In the genomic region with DNA sequence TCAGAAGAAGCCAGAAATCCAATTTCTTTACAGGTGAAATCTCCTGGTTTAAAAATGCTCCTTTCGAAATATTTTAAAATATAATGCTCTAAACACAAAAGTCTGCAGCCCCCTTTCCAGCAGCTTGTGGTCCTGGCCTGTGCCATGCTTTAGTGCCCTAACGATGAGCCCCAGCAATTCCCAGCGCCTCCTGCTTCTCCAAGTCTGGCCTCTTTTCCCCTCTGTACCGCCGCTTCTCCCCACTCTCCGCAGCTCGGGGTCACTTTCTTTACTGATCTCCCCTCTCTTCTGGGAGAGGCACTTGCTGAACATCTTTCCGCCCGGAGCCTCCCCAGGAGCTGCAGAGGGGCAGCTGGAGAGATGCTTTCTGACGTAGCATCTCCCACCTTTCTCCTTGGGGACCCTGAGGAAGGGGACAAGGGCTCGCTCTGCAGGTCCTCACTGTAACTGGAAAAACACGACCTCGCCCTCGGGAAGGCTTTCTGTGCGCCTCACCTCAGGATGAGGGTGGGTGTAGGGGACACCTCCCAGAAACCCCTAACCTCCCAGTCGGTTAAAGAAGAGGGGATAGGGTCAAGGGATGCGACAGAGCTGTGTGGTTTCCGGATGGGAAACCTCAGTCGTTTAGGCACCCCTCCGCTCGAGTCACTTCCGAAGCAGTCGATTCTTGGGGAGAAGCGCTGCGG, we compare ENCODE assay signal across 10 cellular contexts. TPM values are rescaled to one million over a fixed set of nuclear protein-coding genes. Genes with fewer than 3 reads are reported as not detected.
DNase-seq lines count a peak whose midpoint lies in the region; ATAC-seq and TF ChIP-seq lines count a peak whose summit lies in the region.
"Had no signal": no experiment of that assay in that cellular context is flagged by ENCODE, and none has a peak within 500 bp of the region (broad histone marks: within the 10 kb centered on the region; RNA-seq: fewer than 3 reads in every experiment).

No MANE protein-coding gene starts in this region.

- DNase-seq in CD14-positive monocyte (ENCODE audit: low spot score) (no peak), cerebellum (ENCODE audit: low spot score) (peak; percentile 38), amygdala (lab: John Stamatoyannopoulos, UW) (no peak)

- H3K9me2 ChIP-seq in neural cell (ENCODE audit: insufficient read depth, low read length): no peaks in the 10 kb centered on the region

- no peak for ATAC-seq in GM21717 (IDR thresholded peaks at IDR 0.05; ENCODE audit: unreplicated experiment)
- no peak for ATAC-seq in GM18517 (IDR thresholded peaks at IDR 0.05; ENCODE audit: unreplicated experiment)
- ATAC-seq in HG03139 (IDR thresholded peaks at IDR 0.05; ENCODE audit: unreplicated experiment): no peak

- H3F3A ChIP-seq in neural cell (ENCODE audit: insufficient read depth, low read length, poor library complexity, severe bottlenecking): no peaks in the 10 kb centered on the region

- H3K79me2 ChIP-seq in neural cell (replicated peaks; ENCODE audit: insufficient read depth, low read length): peaks cover 52% of the 10 kb centered on the region

- H3K9me3 Mint-ChIP-seq in CD14-positive monocyte: peaks cover 0 to 27% (median 9%) of the 10 kb centered on the region in 7 donors

- H3K36me3 Mint-ChIP-seq in CD14-positive monocyte: peaks cover 0 to 4% of the 10 kb centered on the region in 2 donors

- TF ChIP-seq CTCF in CD14-positive monocyte (IDR thresholded peaks at IDR 0.05) (no peak), neural cell (IDR thresholded peaks at IDR 0.05; ENCODE audit: poor library complexity, severe bottlenecking) (no peak)

- H3K4me2 ChIP-seq in neural cell (ENCODE audit: low read length): peak overlapping the region; percentile 53

- no peak overlapping the region for H3K27ac ChIP-seq in HUES6 (ENCODE audit: low read depth, low read length)
- peak overlapping the region; percentile 92 for H3K27ac ChIP-seq in neural cell (ENCODE audit: low read length)

- H2AFZ ChIP-seq in neural cell (ENCODE audit: low read depth, low read length): peak overlapping the region; percentile 71

- H3K4me1 Mint-ChIP-seq in CD14-positive monocyte: peaks cover 5% of the 10 kb centered on the region

- TF ChIP-seq RAD21 in neural cell (conservative IDR thresholded peaks at IDR 0.05): no peak

- H3K27me3 ChIP-seq in HUES6 (ENCODE audit: control insufficient read depth, insufficient read depth, low read length) (peaks cover 62% of the 10 kb centered on the region), neural cell (ENCODE audit: insufficient read depth, low read depth, low read length) (peaks cover 10% of the 10 kb centered on the region)

- H3K4me1 ChIP-seq in HUES6 (ENCODE audit: control insufficient read depth, insufficient read depth, low read length): peaks cover 18% of the 10 kb centered on the region

- H3K36me3 ChIP-seq in HUES6 (ENCODE audit: control insufficient read depth, insufficient read depth, low read length): no peaks in the 10 kb centered on the region
- H3K36me3 ChIP-seq in neural cell (ENCODE audit: insufficient read depth, low read length): no peaks in the 10 kb centered on the region

- H3K4me3 ChIP-seq in HUES6 (ENCODE audit: low read depth, low read length): peak overlapping the region; percentile 66
- H3K4me3 ChIP-seq in neural cell (ENCODE audit: low read length): peak overlapping the region; percentile 97

- no peak overlapping the region for H3K27ac Mint-ChIP-seq in CD14-positive monocyte

- no peak for TF ChIP-seq EP300 in neural cell (conservative IDR thresholded peaks at IDR 0.05; ENCODE audit: poor library complexity, severe bottlenecking)

- peaks cover 63 to 76% (median 63%) of the 10 kb centered on the region in 3 donors for H3K27me3 Mint-ChIP-seq in CD14-positive monocyte (ENCODE audit: low read depth in 3 of 3)

- H3K9ac ChIP-seq in HUES6 (ENCODE audit: low read length): peak overlapping the region; percentile 63
- H3K9ac ChIP-seq in neural cell (ENCODE audit: low read length): peak overlapping the region; percentile 97

- peaks cover 10% of the 10 kb centered on the region for H4K20me1 ChIP-seq in neural cell (ENCODE audit: insufficient read depth)

- H3K9me3 ChIP-seq in HUES6 (ENCODE audit: control insufficient read depth, insufficient read depth, low read depth, low read length) (no peaks in the 10 kb centered on the region), neural cell (ENCODE audit: low read length) (no peaks in the 10 kb centered on the region)

- H3K4me3 Mint-ChIP-seq in CD14-positive monocyte: peak overlapping the region; percentile 20 to 82

- intact Hi-C loops in CD14-positive monocyte (cut with micrococcal nuclease): no loop called here

TF ChIP-seq in neural cell, 6 proteins besides CTCF, POLR2A, EP300 and RAD21:
- TF ChIP-seq, protein P1, sequence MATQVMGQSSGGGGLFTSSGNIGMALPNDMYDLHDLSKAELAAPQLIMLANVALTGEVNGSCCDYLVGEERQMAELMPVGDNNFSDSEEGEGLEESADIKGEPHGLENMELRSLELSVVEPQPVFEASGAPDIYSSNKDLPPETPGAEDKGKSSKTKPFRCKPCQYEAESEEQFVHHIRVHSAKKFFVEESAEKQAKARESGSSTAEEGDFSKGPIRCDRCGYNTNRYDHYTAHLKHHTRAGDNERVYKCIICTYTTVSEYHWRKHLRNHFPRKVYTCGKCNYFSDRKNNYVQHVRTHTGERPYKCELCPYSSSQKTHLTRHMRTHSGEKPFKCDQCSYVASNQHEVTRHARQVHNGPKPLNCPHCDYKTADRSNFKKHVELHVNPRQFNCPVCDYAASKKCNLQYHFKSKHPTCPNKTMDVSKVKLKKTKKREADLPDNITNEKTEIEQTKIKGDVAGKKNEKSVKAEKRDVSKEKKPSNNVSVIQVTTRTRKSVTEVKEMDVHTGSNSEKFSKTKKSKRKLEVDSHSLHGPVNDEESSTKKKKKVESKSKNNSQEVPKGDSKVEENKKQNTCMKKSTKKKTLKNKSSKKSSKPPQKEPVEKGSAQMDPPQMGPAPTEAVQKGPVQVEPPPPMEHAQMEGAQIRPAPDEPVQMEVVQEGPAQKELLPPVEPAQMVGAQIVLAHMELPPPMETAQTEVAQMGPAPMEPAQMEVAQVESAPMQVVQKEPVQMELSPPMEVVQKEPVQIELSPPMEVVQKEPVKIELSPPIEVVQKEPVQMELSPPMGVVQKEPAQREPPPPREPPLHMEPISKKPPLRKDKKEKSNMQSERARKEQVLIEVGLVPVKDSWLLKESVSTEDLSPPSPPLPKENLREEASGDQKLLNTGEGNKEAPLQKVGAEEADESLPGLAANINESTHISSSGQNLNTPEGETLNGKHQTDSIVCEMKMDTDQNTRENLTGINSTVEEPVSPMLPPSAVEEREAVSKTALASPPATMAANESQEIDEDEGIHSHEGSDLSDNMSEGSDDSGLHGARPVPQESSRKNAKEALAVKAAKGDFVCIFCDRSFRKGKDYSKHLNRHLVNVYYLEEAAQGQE (IDR thresholded peaks at IDR 0.05; ENCODE audit: borderline replicate concordance): no peak
- TF ChIP-seq MXI1 (conservative IDR thresholded peaks at IDR 0.05; ENCODE audit: poor library complexity, severe bottlenecking): no peak
- no peak for TF ChIP-seq SMC3 (conservative IDR thresholded peaks at IDR 0.05; ENCODE audit: poor library complexity)
- no peak for TF ChIP-seq POLR2AphosphoS5 (IDR thresholded peaks at IDR 0.05)
- TF ChIP-seq TAF1 (IDR thresholded peaks at IDR 0.05; ENCODE audit: low read depth): no peak
- TF ChIP-seq EZH2 (IDR thresholded peaks at IDR 0.05; ENCODE audit: borderline replicate concordance, insufficient read depth, low read length, poor library complexity, severe bottlenecking): no peak

RNA-seq across cellular contexts. Expression of a gene that starts 0.5 kb away (rescaled TPM):
- polyA plus RNA-seq in CD14-positive monocyte (not detected), neural cell (349 and 379 TPM in 2 replicates)
- total RNA-seq in cerebellum: 160 TPM
- 425 and 498 TPM in 2 replicates for polyA minus RNA-seq in neural cell
- total RNA-seq: skeletal muscle tissue, subcutaneous adipose tissue had no signal

RNA-seq across cellular contexts. Expression of a gene that starts 30.7 kb away (rescaled TPM):
- polyA plus RNA-seq in CD14-positive monocyte (not detected), neural cell (not detected in 2 replicates)
- total RNA-seq in cerebellum: not detected
- polyA minus RNA-seq in neural cell: not detected in 2 replicates
- total RNA-seq: skeletal muscle tissue, subcutaneous adipose tissue had no signal

Comparison
In these comparisons a context has a peak if more than half of its experiments do, and no peak if none do; other contexts are left out.
1. RNA of a gene that starts 0.5 kb away (polyA plus RNA-seq): 349 to 379 TPM in neural cell; not detected in CD14-positive monocyte; every median in the first group is over 100 times any median in the second.